25 cellular contexts compared by ENCODE assay signal in the genomic region with DNA sequence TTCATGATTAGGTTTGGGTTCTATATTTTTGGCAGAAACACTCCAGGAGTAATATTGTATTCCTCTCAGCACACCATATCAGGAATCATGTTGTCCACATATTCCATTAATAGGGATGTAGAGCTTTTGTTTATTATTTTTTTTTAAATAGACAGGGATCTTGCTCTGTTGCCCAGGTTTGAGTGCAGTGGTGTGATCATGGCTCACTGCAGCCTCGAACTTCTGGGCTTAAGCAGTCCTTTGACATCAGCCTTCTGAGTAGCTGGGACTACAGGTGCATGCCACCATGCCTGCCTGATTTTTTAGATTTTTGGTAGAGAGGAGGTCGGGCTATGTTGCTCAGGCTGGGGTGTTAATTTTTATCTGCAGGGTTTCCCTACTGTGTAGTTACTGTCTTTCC.
"Had no signal": no experiment of that assay in that cellular context is flagged by ENCODE, and none has a peak within 500 bp of the region (broad histone marks: within the 10 kb centered on the region; RNA-seq: fewer than 3 reads in every experiment).

No MANE protein-coding gene starts in this region.

- ATAC-seq: activated T-cell treated with anti-CD3 and anti-CD28 coated beads, Interleukin-2, amount 50 U/mL, for 4 hours; heart right ventricle; lower lobe of right lung; pancreas; psoas muscle had no signal

- H3K4me3 Mint-ChIP-seq: activated T-cell treated with anti-CD3 and anti-CD28 coated beads, Interleukin-2, amount 50 U/mL, for 4 hours; brain; nephron progenitor cell; stimulated activated naive CD8-positive, alpha-beta T cell treated with anti-CD3 and anti-CD28 coated beads, Interleukin-15, Interleukin-2, amounts not matched to agents 100 ng/mL and 50 ng/mL, for 24 hours; T-helper 2 cell treated with Interferon-gamma antibody and Interleukin-4, amounts not matched to agents 5 μg/mL and 100 μg/mL, for 36 hours had no signal

- H3K27me3 Mint-ChIP-seq: brain; stimulated activated naive CD8-positive, alpha-beta T cell treated with anti-CD3 and anti-CD28 coated beads, Interleukin-15, Interleukin-2, amounts not matched to agents 100 ng/mL and 50 ng/mL, for 24 hours had no signal

- H3K36me3 ChIP-seq: lower lobe of right lung, pancreas, right atrium auricular region, thyroid gland had no signal

- H3K9me3 ChIP-seq: heart right ventricle, lower lobe of right lung, pancreas, psoas muscle, right atrium auricular region, thyroid gland had no signal

- DNase-seq: activated CD4-positive, alpha-beta T cell treated with anti-CD3 and anti-CD28 coated beads, Interleukin-2, amount 50 U/mL, for 4 hours; activated CD8-positive, alpha-beta memory T cell treated with anti-CD3 and anti-CD28 coated beads for 24 hours; activated CD8-positive, alpha-beta memory T cell treated with anti-CD3 and anti-CD28 coated beads, Interleukin-2, amount 50 U/mL, for 4 hours; activated effector memory CD4-positive, alpha-beta T cell treated with Interleukin-2 at 50 U/mL for 16 hours; activated naive CD4-positive, alpha-beta T cell treated with anti-CD3 and anti-CD28 coated beads, Interleukin-2, amount 50 U/mL, for 16 hours; activated T-cell treated with anti-CD3 and anti-CD28 coated beads, Interleukin-2, amount 50 U/mL, for 4 hours; aorta; dermis blood vessel endothelial cell; effector CD8-positive, alpha-beta T cell; erythroblast; foreskin fibroblast; heart right ventricle; kidney; lower lobe of right lung; nephron progenitor cell; pancreas; psoas muscle; stimulated activated CD4-positive, alpha-beta T cell treated with anti-CD3 and anti-CD28 coated beads, Interleukin-12 subunit alpha, Interleukin-12 subunit beta, amount 100 ng/mL, for 4 hours; stimulated activated CD4-positive, alpha-beta T cell treated with anti-CD3 and anti-CD28 coated beads, Interleukin-4, amount 100 ng/mL, for 4 hours; substantia nigra; thyroid gland had no signal

- H3K27ac Mint-ChIP-seq: nephron progenitor cell; stimulated activated naive CD8-positive, alpha-beta T cell treated with anti-CD3 and anti-CD28 coated beads, Interleukin-15, Interleukin-2, amounts not matched to agents 100 ng/mL and 50 ng/mL, for 24 hours; T-helper 2 cell treated with Interferon-gamma antibody and Interleukin-4, amounts not matched to agents 5 μg/mL and 100 μg/mL, for 36 hours had no signal

- H3K4me3 ChIP-seq: heart right ventricle, lower lobe of right lung, pancreas, psoas muscle, right atrium auricular region, thyroid gland had no signal

- H3K27ac ChIP-seq: heart right ventricle, lower lobe of right lung, pancreas, psoas muscle, right atrium auricular region, thyroid gland had no signal

- H3K9me3 Mint-ChIP-seq: activated T-cell treated with anti-CD3 and anti-CD28 coated beads, Interleukin-2, amount 50 U/mL, for 4 hours; nephron progenitor cell; stimulated activated naive CD8-positive, alpha-beta T cell treated with anti-CD3 and anti-CD28 coated beads, Interleukin-15, Interleukin-2, amounts not matched to agents 100 ng/mL and 50 ng/mL, for 24 hours; T-helper 2 cell treated with Interferon-gamma antibody and Interleukin-4, amounts not matched to agents 5 μg/mL and 100 μg/mL, for 36 hours had no signal

- H3K27me3 ChIP-seq: heart right ventricle, pancreas, right atrium auricular region, thyroid gland had no signal
